13 cellular contexts compared by ENCODE assay signal in genomic region chr1:934991-935750, GRCh38. TPM values are rescaled to one million over a fixed set of nuclear protein-coding genes. Genes with fewer than 3 reads are reported as not detected.
DNase-seq lines count a peak whose midpoint lies in the region; ATAC-seq, FAIRE-seq and TF ChIP-seq lines count a peak whose summit lies in the region.
"Had no signal": no experiment of that assay in that cellular context is flagged by ENCODE, and none has a peak within 500 bp of the region (broad histone marks: within the 10 kb centered on the region; RNA-seq: fewer than 3 reads in every experiment).

No MANE protein-coding gene starts in this region.

- H3K79me2 ChIP-seq in GM23338 (replicated peaks; ENCODE audit: insufficient read depth): no peaks in the 10 kb centered on the region

- H3K4me1 ChIP-seq in GM23338 (ENCODE audit: insufficient read depth): no peaks in the 10 kb centered on the region; the same call in 1 of the 2 replicates

- ATAC-seq in GM23338: no peak
- no peak for ATAC-seq in HG02973 (IDR thresholded peaks at IDR 0.05; ENCODE audit: unreplicated experiment)

- H3K4me2 ChIP-seq in GM23338: peak overlapping the region; percentile 38; the same call in 1 of the 2 replicates

- no peaks in the 10 kb centered on the region for H3F3A ChIP-seq in GM23338 (replicated peaks; ENCODE audit: low read depth)

- TF ChIP-seq CTCF in GM23338 (conservative IDR thresholded peaks at IDR 0.05; ENCODE audit: low read depth in 2 of 2): no peak
- no peak for TF ChIP-seq CTCF in nephron progenitor cell (IDR thresholded peaks at IDR 0.05)
- no peak for TF ChIP-seq CTCF in D721Med (IDR thresholded peaks at IDR 0.05; ENCODE audit: insufficient read depth, missing control alignments)

- H3K27ac ChIP-seq in GM23338 (ENCODE audit: low read depth) (no peak overlapping the region), SK-N-MC (peak overlapping the region; percentile 76)
- H3K27ac ChIP-seq: brain microvascular endothelial cell, dorsolateral prefrontal cortex, tibial artery had no signal

- H3K4me3 ChIP-seq in GM23338: no peak overlapping the region
- H3K4me3 ChIP-seq in SK-N-MC: peak overlapping the region; percentile 66
- H3K4me3 ChIP-seq: tibial artery had no signal

- no peaks in the 10 kb centered on the region for H4K20me1 ChIP-seq in GM23338 (replicated peaks; ENCODE audit: insufficient read depth)

- no peak for FAIRE-seq in D721Med (lab: Jason Lieb, UNC)

- H3K36me3 ChIP-seq in GM23338 (ENCODE audit: insufficient read depth) (no peaks in the 10 kb centered on the region), SK-N-MC (ENCODE audit: insufficient read depth, low read length) (peaks cover 6% of the 10 kb centered on the region; the same call in 1 of the 2 replicates)
- H3K36me3 ChIP-seq: brain microvascular endothelial cell, tibial artery had no signal

- DNase-seq in GM23338 (ENCODE audit: low spot score): no peak
- DNase-seq in SK-N-MC (ENCODE audit: low read depth, low spot score): no peak
- DNase-seq in nephron progenitor cell: no peak
- DNase-seq in T1000 (lab: John Stamatoyannopoulos, UW): no peak
- DNase-seq in D721Med (ENCODE audit: insufficient read length, low spot score): no peak
- DNase-seq: activated naive CD4-positive, alpha-beta T cell treated with Interleukin-2 at 50 U/mL for 16 hours; brain microvascular endothelial cell; C1 segment of cervical spinal cord; dorsolateral prefrontal cortex; stimulated activated CD4-positive, alpha-beta T cell treated with anti-CD3 and anti-CD28 coated beads, Interleukin-1b, Interleukin-23, amount 100 ng/mL, for 48 hours; stimulated activated CD8-positive, alpha-beta memory T cell treated with anti-CD3 and anti-CD28 coated beads, Interleukin-4, amount 100 ng/mL, for 48 hours; tibial artery had no signal

- no peak overlapping the region for H3K27ac Mint-ChIP-seq in GM23338
- no peak overlapping the region for H3K27ac Mint-ChIP-seq in nephron progenitor cell

- H3K9ac ChIP-seq in SK-N-MC (ENCODE audit: insufficient read length): no peak overlapping the region

- H3K36me3 Mint-ChIP-seq in GM23338 (ENCODE audit: low read depth) (no peaks in the 10 kb centered on the region), nephron progenitor cell (ENCODE audit: low read depth) (peaks cover 14% of the 10 kb centered on the region)

- no peaks in the 10 kb centered on the region; the same call in 2 of the 3 replicates for H3K9me3 Mint-ChIP-seq in GM23338
- H3K9me3 Mint-ChIP-seq in nephron progenitor cell: no peaks in the 10 kb centered on the region

- H3K9me3 ChIP-seq in SK-N-MC (ENCODE audit: low read depth, low read length): no peaks in the 10 kb centered on the region
- H3K9me3 ChIP-seq: tibial artery had no signal

- peaks cover 72% of the 10 kb centered on the region for H3K27me3 Mint-ChIP-seq in GM23338 (ENCODE audit: insufficient read depth, low read depth, poor library complexity)
- peaks cover 79% of the 10 kb centered on the region for H3K27me3 Mint-ChIP-seq in nephron progenitor cell (ENCODE audit: low read depth, poor library complexity)

- peak overlapping the region; percentile 24; the same call in 1 of the 3 replicates for H3K4me3 Mint-ChIP-seq in GM23338
- H3K4me3 Mint-ChIP-seq in nephron progenitor cell: peak overlapping the region; percentile 70

- H3K27me3 ChIP-seq in GM23338 (ENCODE audit: insufficient read depth): peaks cover 85% of the 10 kb centered on the region

- H2AFZ ChIP-seq in GM23338: no peak overlapping the region

- no peaks in the 10 kb centered on the region for H3K9me2 ChIP-seq in GM23338 (ENCODE audit: insufficient read depth)

- H3K4me1 Mint-ChIP-seq in GM23338 (peaks cover 13% of the 10 kb centered on the region), nephron progenitor cell (peaks cover 61% of the 10 kb centered on the region)

TF ChIP-seq in GM23338, 12 proteins besides CTCF, POLR2A, EP300 and RAD21 (continues in another document):
- no peak for TF ChIP-seq CREB1 (CRISPR knock-in tag; IDR thresholded peaks at IDR 0.05; ENCODE audit: low read depth)
- TF ChIP-seq ZNF331 (CRISPR knock-in tag; IDR thresholded peaks at IDR 0.05; ENCODE audit: low read depth): no peak
- no peak for TF ChIP-seq EZH2 (IDR thresholded peaks at IDR 0.05; ENCODE audit: low read depth, unreplicated experiment)
- no peak for TF ChIP-seq JUNB (IDR thresholded peaks at IDR 0.05; ENCODE audit: unreplicated experiment)
- TF ChIP-seq, protein P1, sequence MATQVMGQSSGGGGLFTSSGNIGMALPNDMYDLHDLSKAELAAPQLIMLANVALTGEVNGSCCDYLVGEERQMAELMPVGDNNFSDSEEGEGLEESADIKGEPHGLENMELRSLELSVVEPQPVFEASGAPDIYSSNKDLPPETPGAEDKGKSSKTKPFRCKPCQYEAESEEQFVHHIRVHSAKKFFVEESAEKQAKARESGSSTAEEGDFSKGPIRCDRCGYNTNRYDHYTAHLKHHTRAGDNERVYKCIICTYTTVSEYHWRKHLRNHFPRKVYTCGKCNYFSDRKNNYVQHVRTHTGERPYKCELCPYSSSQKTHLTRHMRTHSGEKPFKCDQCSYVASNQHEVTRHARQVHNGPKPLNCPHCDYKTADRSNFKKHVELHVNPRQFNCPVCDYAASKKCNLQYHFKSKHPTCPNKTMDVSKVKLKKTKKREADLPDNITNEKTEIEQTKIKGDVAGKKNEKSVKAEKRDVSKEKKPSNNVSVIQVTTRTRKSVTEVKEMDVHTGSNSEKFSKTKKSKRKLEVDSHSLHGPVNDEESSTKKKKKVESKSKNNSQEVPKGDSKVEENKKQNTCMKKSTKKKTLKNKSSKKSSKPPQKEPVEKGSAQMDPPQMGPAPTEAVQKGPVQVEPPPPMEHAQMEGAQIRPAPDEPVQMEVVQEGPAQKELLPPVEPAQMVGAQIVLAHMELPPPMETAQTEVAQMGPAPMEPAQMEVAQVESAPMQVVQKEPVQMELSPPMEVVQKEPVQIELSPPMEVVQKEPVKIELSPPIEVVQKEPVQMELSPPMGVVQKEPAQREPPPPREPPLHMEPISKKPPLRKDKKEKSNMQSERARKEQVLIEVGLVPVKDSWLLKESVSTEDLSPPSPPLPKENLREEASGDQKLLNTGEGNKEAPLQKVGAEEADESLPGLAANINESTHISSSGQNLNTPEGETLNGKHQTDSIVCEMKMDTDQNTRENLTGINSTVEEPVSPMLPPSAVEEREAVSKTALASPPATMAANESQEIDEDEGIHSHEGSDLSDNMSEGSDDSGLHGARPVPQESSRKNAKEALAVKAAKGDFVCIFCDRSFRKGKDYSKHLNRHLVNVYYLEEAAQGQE (IDR thresholded peaks at IDR 0.05; ENCODE audit: unreplicated experiment): no peak
- TF ChIP-seq ZNF114 (CRISPR knock-in tag; IDR thresholded peaks at IDR 0.05): no peak
- no peak for TF ChIP-seq NANOG (IDR thresholded peaks at IDR 0.05; ENCODE audit: borderline replicate concordance)

RNA-seq across cellular contexts. Expression of gene SAMD11, which starts 11.4 kb away (rescaled TPM):
- total RNA-seq in GM23338 (2014; rRNA removed; shearing (Covaris generic)): 0.14 and 0.19 TPM in 2 replicates
- 0.40 and 0.47 TPM in 2 replicates for polyA plus RNA-seq in GM23338 (2016; fragmentation: Nextera tagmentation; extraction: Ambion mirVana)

RNA-seq across cellular contexts. Expression of gene NOC2L, which starts 23.9 kb away (rescaled TPM):
- 123 and 125 TPM in 2 replicates for total RNA-seq in GM23338 (2014; rRNA removed; shearing (Covaris generic))
- polyA plus RNA-seq in GM23338 (2016; fragmentation: Nextera tagmentation; extraction: Ambion mirVana): 79.3 and 89.0 TPM in 2 replicates

RNA-seq across cellular contexts. Expression of gene KLHL17, which starts 25.2 kb away (rescaled TPM):
- 27.8 and 37.1 TPM in 2 replicates for total RNA-seq in GM23338 (2014; rRNA removed; shearing (Covaris generic))
- 16.5 and 17.8 TPM in 2 replicates for polyA plus RNA-seq in GM23338 (2016; fragmentation: Nextera tagmentation; extraction: Ambion mirVana)

RNA-seq across cellular contexts. Expression of gene PLEKHN1, which starts 31.1 kb away (rescaled TPM):
- 2.2 and 3.3 TPM in 2 replicates for total RNA-seq in GM23338 (2014; rRNA removed; shearing (Covaris generic))
- polyA plus RNA-seq in GM23338 (2016; fragmentation: Nextera tagmentation; extraction: Ambion mirVana): 0.94 and 1.4 TPM in 2 replicates

RNA-seq across cellular contexts. Expression of gene PERM1, which starts 46.7 kb away (rescaled TPM):
- total RNA-seq in GM23338 (2014; rRNA removed; shearing (Covaris generic)): not detected in 2 replicates
- polyA plus RNA-seq in GM23338 (2016; fragmentation: Nextera tagmentation; extraction: Ambion mirVana): 0.66 and 1.1 TPM in 2 replicates
